In the genomic region with DNA sequence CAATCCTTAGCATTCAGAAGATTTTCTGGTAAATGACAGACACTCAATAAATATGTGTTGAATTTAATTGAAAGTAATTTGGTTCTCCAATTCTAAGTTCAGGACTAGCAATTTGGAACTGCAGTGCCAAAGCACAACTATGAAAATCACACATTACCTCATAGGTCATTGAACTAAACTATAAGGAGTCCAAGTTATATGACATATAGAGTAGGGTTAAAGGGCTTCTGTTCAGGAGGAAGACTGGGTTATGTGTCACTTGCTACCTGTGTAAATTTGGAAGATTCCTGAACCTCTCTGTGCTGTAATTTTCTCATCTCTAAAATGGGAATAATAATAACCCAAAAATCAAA, we compare ENCODE assay signal across 19 cellular contexts. TPM values are rescaled to one million over a fixed set of nuclear protein-coding genes. Genes with fewer than 3 reads are reported as not detected.
DNase-seq lines count a peak whose midpoint lies in the region; FAIRE-seq and TF ChIP-seq lines count a peak whose summit lies in the region.
"Had no signal": no experiment of that assay in that cellular context is flagged by ENCODE, and none has a peak within 500 bp of the region (broad histone marks: within the 10 kb centered on the region; RNA-seq: fewer than 3 reads in every experiment).

No MANE protein-coding gene starts in this region.

- no peak for TF ChIP-seq CTCF in KMS-11 (conservative IDR thresholded peaks at IDR 0.05; ENCODE audit: low read depth, low read length)
- no peak for TF ChIP-seq CTCF in OCI-LY3 (IDR thresholded peaks at IDR 0.05; ENCODE audit: low read depth, low read length)
- TF ChIP-seq CTCF in keratinocyte (optimal IDR thresholded peaks at IDR 0.05 in 1 of 3, IDR thresholded peaks at IDR 0.05 in 1 of 3, conservative IDR thresholded peaks at IDR 0.05 in 1 of 3; ENCODE audit: extremely low read depth in 1 of 3, insufficient read depth in 2 of 3, low read length in 3 of 3) = no peak
- no peak for TF ChIP-seq CTCF in coronary artery (IDR thresholded peaks at IDR 0.05)

- H3K36me3 ChIP-seq in KMS-11 (ENCODE audit: insufficient read depth) (no peaks in the 10 kb centered on the region), OCI-LY3 (replicated peaks; ENCODE audit: low read depth, low read length) (no peaks in the 10 kb centered on the region), keratinocyte (ENCODE audit: control insufficient read depth in 2 of 2, extremely low read depth in 1 of 2, insufficient read depth in 2 of 2, low read length in 2 of 2) (no peaks in the 10 kb centered on the region), neuronal stem cell (replicated peaks in 1 of 2; ENCODE audit: control insufficient read depth in 2 of 2, insufficient read depth in 2 of 2, low read length in 2 of 2) (no peaks in the 10 kb centered on the region)
- H3K36me3 ChIP-seq: BE2C had no signal

- H3K9me1 ChIP-seq in keratinocyte (ENCODE audit: control insufficient read depth, extremely low read depth, insufficient read depth, low read length) = no peaks in the 10 kb centered on the region

- H3K4me2 ChIP-seq in KMS-11 (peak overlapping the region; percentile 40; the same call in 1 of the 2 replicates), OCI-LY3 (ENCODE audit: low read length) (no peak overlapping the region), keratinocyte (ENCODE audit: control insufficient read depth, extremely low read depth, insufficient read depth, low read depth, low read length) (peak overlapping the region; percentile 7), neuronal stem cell (ENCODE audit: insufficient read depth, low read length, poor library complexity, severe bottlenecking) (no peak overlapping the region)
- H3K4me2 ChIP-seq: GM23338 had no signal

- no peak overlapping the region for H2BK12ac ChIP-seq in neuronal stem cell (ENCODE audit: low read length)

- no peak overlapping the region for H3K18ac ChIP-seq in neuronal stem cell (ENCODE audit: low read length)

- dilution Hi-C loops in keratinocyte (cut with MboI; ENCODE audit: extremely low pct_ligation_motif_present, low sequenced_read_pairs) = no loop called here

- no peak overlapping the region; the same call in 1 of the 2 replicates for H2AFZ ChIP-seq in KMS-11 (ENCODE audit: low read depth)
- 0 out of 2 replicates have a peak overlapping the region, but pooled peaks have one; percentile 9 for H2AFZ ChIP-seq in OCI-LY3 (ENCODE audit: low read depth, low read length)
- H2AFZ ChIP-seq in keratinocyte (ENCODE audit: control insufficient read depth, low read length) = peak overlapping the region; percentile 28
- H2AFZ ChIP-seq in neuronal stem cell (ENCODE audit: low read length) = peak overlapping the region; percentile 15

- H3K9ac ChIP-seq in KMS-11 (no peak overlapping the region), OCI-LY3 (ENCODE audit: low read length) (no peak overlapping the region), keratinocyte (ENCODE audit: control insufficient read depth, extremely low read depth, insufficient read depth, low read length) (no peak overlapping the region), neuronal stem cell (ENCODE audit: low read depth, low read length, poor library complexity) (no peak overlapping the region)

- H3K23ac ChIP-seq in neuronal stem cell (ENCODE audit: low read depth, low read length, poor library complexity) = no peak overlapping the region

- DNase-seq in keratinocyte (ENCODE audit: low read depth, low spot score) (no peak), neuronal stem cell (ENCODE audit: low spot score) (no peak), DMS79 (lab: John Stamatoyannopoulos, UW) (no peak), coronary artery (ENCODE audit: low spot score) (no peak), NK-92 (lab: John Stamatoyannopoulos, UW; ENCODE audit: unreplicated experiment) (no peak)
- DNase-seq in NK-92 treated with Interleukin-12 subunit alpha and Interleukin-12 subunit beta, amount 100 ng/mL, for 24 hours (lab: John Stamatoyannopoulos, UW) = no peak
- DNase-seq: BE2C; CD4-positive, alpha-beta memory T cell; DMS79 treated with DMSO at 0.1 percent for 48 hours; EL; HCEC 1CT had no signal

- H2BK15ac ChIP-seq in neuronal stem cell (ENCODE audit: low read length) = no peak overlapping the region

- H3K79me2 ChIP-seq in KMS-11 (ENCODE audit: insufficient read depth, low read depth) = no peaks in the 10 kb centered on the region
- no peaks in the 10 kb centered on the region for H3K79me2 ChIP-seq in OCI-LY3 (ENCODE audit: low read length)
- no peaks in the 10 kb centered on the region for H3K79me2 ChIP-seq in keratinocyte (ENCODE audit: control insufficient read depth, insufficient read depth, low read length)

- no peaks in the 10 kb centered on the region for H4K20me1 ChIP-seq in KMS-11 (ENCODE audit: insufficient read depth)
- no peaks in the 10 kb centered on the region for H4K20me1 ChIP-seq in OCI-LY3 (ENCODE audit: insufficient read depth, low read length)
- no peaks in the 10 kb centered on the region for H4K20me1 ChIP-seq in keratinocyte (ENCODE audit: control insufficient read depth, extremely low read depth, insufficient read depth, low read length)

- H3K4me1 ChIP-seq in KMS-11 (ENCODE audit: low read depth, poor library complexity, severe bottlenecking) (peaks cover 24% of the 10 kb centered on the region), OCI-LY3 (ENCODE audit: low read length) (peaks cover 42% of the 10 kb centered on the region), keratinocyte (ENCODE audit: control insufficient read depth, extremely low read depth, insufficient read depth, low read length) (peaks cover 19% of the 10 kb centered on the region), neuronal stem cell (ENCODE audit: control insufficient read depth in 2 of 2, insufficient read depth in 1 of 2, low read depth in 1 of 2, low read length in 2 of 2) (no peaks in the 10 kb centered on the region)
- H3K4me1 ChIP-seq: BE2C had no signal

- H3K27me3 ChIP-seq in KMS-11 (ENCODE audit: insufficient read depth, low read depth) (no peaks in the 10 kb centered on the region), OCI-LY3 (ENCODE audit: low read depth, low read length) (no peaks in the 10 kb centered on the region), keratinocyte (ENCODE audit: control insufficient read depth, extremely low read depth, insufficient read depth, low read length) (no peaks in the 10 kb centered on the region), neuronal stem cell (ENCODE audit: control insufficient read depth in 3 of 3, insufficient read depth in 3 of 3, low read depth in 1 of 3, low read length in 3 of 3) (no peaks in the 10 kb centered on the region)
- H3K27me3 ChIP-seq: BE2C had no signal

- H4K8ac ChIP-seq in neuronal stem cell (ENCODE audit: low read depth, low read length) = no peak overlapping the region

- H3K27ac ChIP-seq in KMS-11 (no peak overlapping the region), OCI-LY3 (ENCODE audit: low read length) (no peak overlapping the region), keratinocyte (ENCODE audit: control insufficient read depth, insufficient read depth, low read length) (no peak overlapping the region), neuronal stem cell (replicated peaks; ENCODE audit: low read length) (no peak overlapping the region), coronary artery (no peak overlapping the region)
- H3K27ac ChIP-seq: C4-2B, HL-60 had no signal

- H3K4ac ChIP-seq in neuronal stem cell (ENCODE audit: low read length) = no peak overlapping the region

- no peak overlapping the region for H2AK5ac ChIP-seq in neuronal stem cell (ENCODE audit: low read depth, low read length)

- no peak overlapping the region for H4K91ac ChIP-seq in neuronal stem cell (ENCODE audit: low read depth, low read length, poor library complexity)

- H2BK5ac ChIP-seq in neuronal stem cell (ENCODE audit: low read length) = no peak overlapping the region

- no peaks in the 10 kb centered on the region for H3K79me1 ChIP-seq in neuronal stem cell (ENCODE audit: low read depth, low read length)

- no peak overlapping the region for H2BK120ac ChIP-seq in neuronal stem cell (ENCODE audit: low read depth, low read length)

- no peak for FAIRE-seq in keratinocyte (lab: Jason Lieb, UNC)
- FAIRE-seq: A204.1, G401.6, GM12891 had no signal

- H3K9me3 ChIP-seq in OCI-LY3 (ENCODE audit: insufficient read depth, low read length) = no peaks in the 10 kb centered on the region
- no peaks in the 10 kb centered on the region for H3K9me3 ChIP-seq in keratinocyte (ENCODE audit: control insufficient read depth, low read depth, low read length)
- no peaks in the 10 kb centered on the region for H3K9me3 ChIP-seq in neuronal stem cell (replicated peaks in 1 of 2; ENCODE audit: control insufficient read depth in 2 of 2, insufficient read depth in 1 of 2, low read depth in 1 of 2, low read length in 2 of 2)
- H3K9me3 ChIP-seq: BE2C had no signal

- no peak overlapping the region for H3K4me3 ChIP-seq in KMS-11 (IDR thresholded peaks at IDR 0.05; ENCODE audit: insufficient read depth, low read depth, low read length)
- H3K4me3 ChIP-seq in OCI-LY3 (ENCODE audit: low read length) = no peak overlapping the region
- H3K4me3 ChIP-seq in keratinocyte (ENCODE audit: control insufficient read depth in 2 of 3, extremely low read depth in 1 of 3, insufficient read depth in 2 of 3, low read depth in 1 of 3, low read length in 3 of 3) = no peak overlapping the region
- H3K4me3 ChIP-seq in neuronal stem cell (ENCODE audit: low read length in 2 of 2) = no peak overlapping the region
- H3K4me3 ChIP-seq in coronary artery = no peak overlapping the region
- H3K4me3 ChIP-seq: GM23338 had no signal

- no peak overlapping the region for H3K14ac ChIP-seq in neuronal stem cell (ENCODE audit: low read length)

RNA-seq across cellular contexts. Expression of gene COBLL1, which starts 27.8 kb away (rescaled TPM):
- polyA plus RNA-seq in keratinocyte = 11.1 to 25.6 TPM (median 14.9 TPM) in 3 replicates
- polyA plus RNA-seq in keratinocyte (2011; ENCODE audit: low read depth) = 31.7 TPM
- 10.4 and 15.9 TPM in 2 replicates for polyA plus RNA-seq in keratinocyte (2011; cell fraction: cytosol; rRNA removed)
- 26.5 and 29.5 TPM in 2 replicates for polyA plus RNA-seq in keratinocyte (2011; cell fraction: nucleus; rRNA removed)
- 8.8 and 18.5 TPM in 2 replicates for polyA plus RNA-seq in keratinocyte (2012; ENCODE audit: low replicate concordance)
- polyA minus RNA-seq in keratinocyte = 12.8 to 71.0 TPM (median 43.5 TPM) in 3 replicates
- polyA minus RNA-seq in keratinocyte (2011; cell fraction: cytosol; rRNA and poly(A)+ RNA removed) = 11.1 TPM
- 79.5 and 114 TPM in 2 replicates for polyA minus RNA-seq in keratinocyte (2011; cell fraction: nucleus; rRNA and poly(A)+ RNA removed)
- polyA plus RNA-seq in neuronal stem cell (2013, experiment 1 of 2) = 1.0 TPM
- polyA plus RNA-seq in neuronal stem cell (2013, experiment 2 of 2) = 0.97 TPM

Comparison
In these comparisons a context has a peak if more than half of its experiments do, and no peak if none do; other contexts are left out.
1. H3K4me2 ChIP-seq: peak in KMS-11 (single experiment) and keratinocyte (single experiment); none in OCI-LY3 (single experiment) and neuronal stem cell (single experiment).